ENCODE assay signal across 14 cellular contexts in the genomic region with DNA sequence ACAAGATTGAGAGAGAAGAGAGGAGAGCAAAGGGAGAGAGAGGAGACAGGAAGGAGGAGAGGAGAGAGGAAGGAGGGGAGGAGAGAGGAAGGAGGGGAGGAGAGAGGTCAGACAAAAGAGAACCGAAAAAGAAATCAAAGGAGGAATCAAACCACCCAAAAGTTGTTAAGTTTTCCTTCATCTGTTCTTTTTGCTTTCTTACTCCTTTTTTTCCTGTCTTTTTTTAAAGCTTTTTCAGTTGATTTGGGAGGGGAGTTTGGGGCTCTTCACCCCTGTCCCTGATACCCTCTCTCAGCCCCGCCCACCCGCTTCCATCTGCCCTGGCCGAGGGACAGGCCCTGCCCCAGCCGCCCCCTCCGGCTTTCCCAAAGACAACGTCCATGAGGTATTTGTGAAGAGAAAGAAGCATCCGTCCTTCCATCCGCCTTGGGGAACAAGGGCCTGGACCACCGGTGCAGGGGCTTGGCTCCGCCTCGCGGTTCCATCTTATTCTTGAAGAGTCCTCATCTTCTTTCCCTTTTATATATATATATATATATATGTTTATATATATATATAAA. TPM values are rescaled to one million over a fixed set of nuclear protein-coding genes. Genes with fewer than 3 reads are reported as not detected.
DNase-seq lines count a peak whose midpoint lies in the region; ATAC-seq and TF ChIP-seq lines count a peak whose summit lies in the region.
"Had no signal": no experiment of that assay in that cellular context is flagged by ENCODE, and none has a peak within 500 bp of the region (broad histone marks: within the 10 kb centered on the region; RNA-seq: fewer than 3 reads in every experiment).

No MANE protein-coding gene starts in this region.

- no peaks in the 10 kb centered on the region for H3K9me2 ChIP-seq in OCI-LY7 (ENCODE audit: insufficient read depth, low read length)

- H3K4me2 ChIP-seq in OCI-LY7 (ENCODE audit: low read length): 0 out of 2 replicates have a peak overlapping the region, but pooled peaks have one; percentile 2

- no peak overlapping the region for H3K27ac ChIP-seq in OCI-LY7 (ENCODE audit: low read depth, low read length, poor library complexity, severe bottlenecking)
- peak overlapping the region; percentile 7 to 78 (median 74) for H3K27ac ChIP-seq in gastroesophageal sphincter

- H3K27me3 ChIP-seq in gastroesophageal sphincter: no peaks in the 10 kb centered on the region

- no peaks in the 10 kb centered on the region for H3K79me2 ChIP-seq in OCI-LY7 (ENCODE audit: insufficient read depth, low read depth, low read length)

- H2AFZ ChIP-seq in OCI-LY7 (ENCODE audit: low read length): no peak overlapping the region

- no peaks in the 10 kb centered on the region for H3K9me3 ChIP-seq in OCI-LY7 (ENCODE audit: low read length)
- H3K9me3 ChIP-seq in gastroesophageal sphincter: no peaks in the 10 kb centered on the region

- no peak overlapping the region for H3K4me3 ChIP-seq in OCI-LY7 (ENCODE audit: low read depth, low read length, poor library complexity, severe bottlenecking)
- peak overlapping the region in 1 of 2 donors; percentile 19 for H3K4me3 ChIP-seq in gastroesophageal sphincter
- no peak overlapping the region for H3K4me3 ChIP-seq in lower leg skin (ENCODE audit: low read depth, poor library complexity, severe bottlenecking)
- H3K4me3 ChIP-seq: coronary artery had no signal

- WGBS in gastroesophageal sphincter (ENCODE audit: low coverage in 1 of 2), 2 donors: 63 to 72% methylated on average over 9 of the region's 13 CpGs
- WGBS in lower leg skin, 2 donors: 78 to 79% methylated on average over 13 of the region's 13 CpGs

- no peak for ATAC-seq in gastroesophageal sphincter
- ATAC-seq in stimulated activated memory B cell treated with anti-CD40 and anti-IgM and Interleukin-4, amounts not matched to agents 10 μg/mL and 1 μg/mL and 100 μg/mL, for 72 hours: no peak
- ATAC-seq: HCT116, T-cell had no signal

- peaks cover 8% of the 10 kb centered on the region for H3K36me3 Mint-ChIP-seq in activated naive CD4-positive, alpha-beta T cell treated with anti-CD3 and anti-CD28 coated beads, Interleukin-2, amount 50 U/mL, for 24 hours
- peaks cover 39% of the 10 kb centered on the region for H3K36me3 Mint-ChIP-seq in stimulated activated memory B cell treated with anti-CD40 and anti-IgM and Interleukin-4, amounts not matched to agents 10 μg/mL and 1 μg/mL and 100 μg/mL, for 72 hours

- H3K4me1 ChIP-seq in OCI-LY7 (ENCODE audit: insufficient read depth, low read length, poor library complexity, severe bottlenecking): peaks cover 35% of the 10 kb centered on the region
- H3K4me1 ChIP-seq in gastroesophageal sphincter: peaks cover 0 to 44% (median 6%) of the 10 kb centered on the region in 3 donors

- intact Hi-C loops in OCI-LY7 (cut with micrococcal nuclease; ENCODE audit: unreplicated experiment): no loop called here
- intact Hi-C loops in lower leg skin (cut with DNase I; ENCODE audit: low total_unique reads): no loop called here

- peaks cover 44% of the 10 kb centered on the region for H3K36me3 ChIP-seq in OCI-LY7 (ENCODE audit: insufficient read depth, low read length)
- H3K36me3 ChIP-seq in gastroesophageal sphincter: peaks cover 0 to 6% of the 10 kb centered on the region in 2 donors

- no peak for TF ChIP-seq EP300 in gastroesophageal sphincter (IDR thresholded peaks at IDR 0.05)

- no peak for DNase-seq in activated naive CD4-positive, alpha-beta T cell (lab: John Stamatoyannopoulos, UW)
- DNase-seq in OCI-LY7 (ENCODE audit: low spot score): no peak
- no peak for DNase-seq in lower leg skin (ENCODE audit: low spot score in 2 of 2)
- DNase-seq in SKM-1 (lab: John Stamatoyannopoulos, UW; ENCODE audit: unreplicated experiment): no peak
- DNase-seq in SKM-1 treated with dmso at 0.1 percent for 144 hours (lab: John Stamatoyannopoulos, UW; ENCODE audit: unreplicated experiment): no peak
- DNase-seq: islet precursor cell, small intestine, T-cell had no signal

- H3K27me3 Mint-ChIP-seq in activated naive CD4-positive, alpha-beta T cell treated with anti-CD3 and anti-CD28 coated beads, Interleukin-2, amount 50 U/mL, for 24 hours: no peaks in the 10 kb centered on the region
- H3K27me3 Mint-ChIP-seq in stimulated activated memory B cell treated with anti-CD40 and anti-IgM and Interleukin-4, amounts not matched to agents 10 μg/mL and 1 μg/mL and 100 μg/mL, for 72 hours: no peaks in the 10 kb centered on the region
- H3K27me3 Mint-ChIP-seq: activated naive CD8-positive, alpha-beta T cell; T-cell had no signal

- CTCF ChIA-PET in OCI-LY7 (lab: Charles Lee; ENCODE audit: unreplicated experiment): no interaction called here

- H3K4me3 Mint-ChIP-seq in activated naive CD4-positive, alpha-beta T cell treated with anti-CD3 and anti-CD28 coated beads, Interleukin-2, amount 50 U/mL, for 24 hours: no peak overlapping the region
- H3K4me3 Mint-ChIP-seq in stimulated activated memory B cell treated with anti-CD40 and anti-IgM and Interleukin-4, amounts not matched to agents 10 μg/mL and 1 μg/mL and 100 μg/mL, for 72 hours: peak overlapping the region; percentile 33
- H3K4me3 Mint-ChIP-seq: activated naive CD8-positive, alpha-beta T cell; T-cell had no signal

- BruUV-seq in OCI-LY7 (replicated peaks; lab: Mats Ljungman, UMichigan): no TSS peak

- TF ChIP-seq POLR2A in gastroesophageal sphincter (IDR thresholded peaks at IDR 0.05) (no peak), lower leg skin (IDR thresholded peaks at IDR 0.05) (no peak)

- TF ChIP-seq CTCF in OCI-LY7 (conservative IDR thresholded peaks at IDR 0.05; ENCODE audit: low read length) (no peak), gastroesophageal sphincter (IDR thresholded peaks at IDR 0.05) (no peak), lower leg skin (IDR thresholded peaks at IDR 0.05) (no peak)

- H3K27ac Mint-ChIP-seq in activated naive CD4-positive, alpha-beta T cell treated with anti-CD3 and anti-CD28 coated beads, Interleukin-2, amount 50 U/mL, for 24 hours: peak overlapping the region; percentile 20
- peak overlapping the region; percentile 60 for H3K27ac Mint-ChIP-seq in stimulated activated memory B cell treated with anti-CD40 and anti-IgM and Interleukin-4, amounts not matched to agents 10 μg/mL and 1 μg/mL and 100 μg/mL, for 72 hours
- H3K27ac Mint-ChIP-seq: activated naive CD8-positive, alpha-beta T cell had no signal

- POLR2A ChIA-PET in OCI-LY7 (lab: Charles Lee): interaction anchor here (0.5 kb wide), 1 partner anchor 427 kb away, joined by 3 read pairs; no protein-coding TSS in a partner anchor

- H3K4me1 Mint-ChIP-seq in activated naive CD4-positive, alpha-beta T cell treated with anti-CD3 and anti-CD28 coated beads, Interleukin-2, amount 50 U/mL, for 24 hours: peaks cover 36% of the 10 kb centered on the region
- H3K4me1 Mint-ChIP-seq in stimulated activated memory B cell treated with anti-CD40 and anti-IgM and Interleukin-4, amounts not matched to agents 10 μg/mL and 1 μg/mL and 100 μg/mL, for 72 hours: peaks cover 79% of the 10 kb centered on the region

- H4K20me1 ChIP-seq in OCI-LY7 (ENCODE audit: insufficient read depth, low read length): no peaks in the 10 kb centered on the region

- H3K9me3 Mint-ChIP-seq in activated naive CD4-positive, alpha-beta T cell treated with anti-CD3 and anti-CD28 coated beads, Interleukin-2, amount 50 U/mL, for 24 hours: no peaks in the 10 kb centered on the region
- H3K9me3 Mint-ChIP-seq in stimulated activated memory B cell treated with anti-CD40 and anti-IgM and Interleukin-4, amounts not matched to agents 10 μg/mL and 1 μg/mL and 100 μg/mL, for 72 hours: no peaks in the 10 kb centered on the region
- H3K9me3 Mint-ChIP-seq: T-cell had no signal

RNA-seq across cellular contexts. Expression of a gene that starts 13.3 kb away (rescaled TPM):
- 18.5 and 29.3 TPM in 2 replicates for total RNA-seq in OCI-LY7 (2014; rRNA removed; shearing (Covaris generic))
- total RNA-seq in OCI-LY7 (2022) (14.5 and 16.6 TPM in 2 replicates), gastroesophageal sphincter (10 to 100 TPM; 14.4 to 25.3 (median 17.1) TPM), lower leg skin (10 to 100 TPM; 28.4 to 52.1 (median 30.8) TPM)

RNA-seq across cellular contexts. Expression of a gene that starts 19.3 kb away (rescaled TPM):
- 0.73 and 0.77 TPM in 2 replicates for total RNA-seq in OCI-LY7 (2014; rRNA removed; shearing (Covaris generic))
- total RNA-seq in OCI-LY7 (2022) (1.1 and 1.3 TPM in 2 replicates), gastroesophageal sphincter (10 to 100 TPM in 3 of 4 donors, 1 to 10 TPM in 1; 7.0 to 23.4 (median 12.3) TPM), lower leg skin (1 to 10 TPM in 1 of 4 donors, under 1 TPM in 3; 0.11 to 1.4 (median 0.82) TPM)

RNA-seq across cellular contexts. Expression of a gene that starts 43.0 kb away (rescaled TPM):
- 28.6 and 33.5 TPM in 2 replicates for total RNA-seq in OCI-LY7 (2014; rRNA removed; shearing (Covaris generic))
- total RNA-seq in OCI-LY7 (2022) (59.5 and 66.5 TPM in 2 replicates), gastroesophageal sphincter (1 to 10 TPM in 3 of 4 donors, under 1 TPM in 1; 0.93 to 1.8 (median 1.5) TPM), lower leg skin (1 to 10 TPM in 2 of 4 donors, under 1 TPM in 2; 0.67 to 3.8 (median 1.0) TPM)

Comparison
In these comparisons a context has a peak if more than half of its experiments do, and no peak if none do; other contexts are left out.
1. RNA of a gene that starts 43.0 kb away (total RNA-seq): 28.6 to 66.5 TPM in OCI-LY7; 0.93 to 1.8 TPM in gastroesophageal sphincter and 0.67 to 3.8 TPM in lower leg skin; every median in the first group is over 4 times any median in the second.